In the genomic region with DNA sequence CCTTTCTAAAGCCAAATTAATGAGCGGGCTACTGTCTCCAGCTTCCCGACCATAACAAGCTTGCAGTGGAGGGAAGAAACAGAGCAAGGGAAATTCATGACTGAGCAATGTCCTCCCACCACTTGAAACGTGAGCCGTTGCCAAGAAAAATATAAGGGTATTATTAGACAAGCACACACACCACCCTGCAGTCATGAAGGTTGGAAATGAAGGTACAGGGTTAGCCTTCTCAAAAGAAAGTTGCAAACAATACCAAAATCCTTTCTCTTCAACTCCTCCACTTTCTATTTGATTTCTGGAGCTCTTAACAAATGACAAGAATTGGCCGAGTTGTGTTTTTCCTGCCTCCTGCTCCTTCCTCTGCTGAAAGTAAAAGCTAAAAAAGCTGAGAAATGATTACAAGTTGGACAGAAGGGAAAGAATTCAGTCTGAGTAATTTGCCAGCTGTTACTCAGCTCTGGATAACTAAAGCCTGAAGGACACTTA, we compare ENCODE assay signal across 8 cellular contexts.
DNase-seq lines count a peak whose midpoint lies in the region; ATAC-seq and TF ChIP-seq lines count a peak whose summit lies in the region.

No MANE protein-coding gene starts in this region.

- H3K4me1 ChIP-seq in osteoblast (ENCODE audit: insufficient read depth, low read length) = peaks cover 27% of the 10 kb centered on the region

- peak; percentile 96 for DNase-seq in DMS 273 treated with DMSO at 0.1 percent for 48 hours (lab: John Stamatoyannopoulos, UW)
- peak; percentile 97 for DNase-seq in NCI-H446 treated with DMSO at 0.1 percent for 48 hours (lab: John Stamatoyannopoulos, UW)
- DNase-seq in epithelial cell of esophagus (ENCODE audit: low read depth) = peak; percentile 78
- DNase-seq in osteoblast (ENCODE audit: insufficient read length, low spot score, missing footprints) = peak; percentile 36
- DNase-seq in activated CD4-positive, alpha-beta T cell treated with anti-CD3 and anti-CD28 coated beads, Interleukin-2, amount 50 U/mL, for 4 hours = no peak
- no peak for DNase-seq in activated naive CD8-positive, alpha-beta T cell treated with anti-CD3 and anti-CD28 coated beads, Interleukin-2, amount 50 U/mL, for 24 hours
- DNase-seq in stimulated activated naive CD8-positive, alpha-beta T cell treated with anti-CD3 and anti-CD28 coated beads, Interleukin-15, amount 100 ng/mL, for 72 hours = no peak

- H3K9me3 ChIP-seq in osteoblast (ENCODE audit: low read depth, low read length) = no peaks in the 10 kb centered on the region

- no peak overlapping the region for H3K4me3 ChIP-seq in epithelial cell of esophagus (ENCODE audit: low read length)
- peak overlapping the region; percentile 55 for H3K4me3 ChIP-seq in osteoblast (ENCODE audit: insufficient read depth, low read length)

- H3K36me3 ChIP-seq in osteoblast (ENCODE audit: insufficient read depth, low read length) = no peaks in the 10 kb centered on the region

- H3K27me3 Mint-ChIP-seq in activated naive CD8-positive, alpha-beta T cell treated with anti-CD3 and anti-CD28 coated beads, Interleukin-2, amount 50 U/mL, for 24 hours = peaks cover 9% of the 10 kb centered on the region
- H3K27me3 Mint-ChIP-seq in stimulated activated naive CD8-positive, alpha-beta T cell treated with anti-CD3 and anti-CD28 coated beads, Interleukin-15, amount 100 ng/mL, for 72 hours = peaks cover 22% of the 10 kb centered on the region

- H3K4me2 ChIP-seq in osteoblast (ENCODE audit: insufficient read depth, low read length) = peak overlapping the region; percentile 89

- no peaks in the 10 kb centered on the region for H3K4me1 Mint-ChIP-seq in activated naive CD8-positive, alpha-beta T cell treated with anti-CD3 and anti-CD28 coated beads, Interleukin-2, amount 50 U/mL, for 24 hours
- H3K4me1 Mint-ChIP-seq in stimulated activated naive CD8-positive, alpha-beta T cell treated with anti-CD3 and anti-CD28 coated beads, Interleukin-15, amount 100 ng/mL, for 72 hours = no peaks in the 10 kb centered on the region

- H3K27ac Mint-ChIP-seq in activated naive CD8-positive, alpha-beta T cell treated with anti-CD3 and anti-CD28 coated beads, Interleukin-2, amount 50 U/mL, for 24 hours = no peak overlapping the region
- H3K27ac Mint-ChIP-seq in stimulated activated naive CD8-positive, alpha-beta T cell treated with anti-CD3 and anti-CD28 coated beads, Interleukin-15, amount 100 ng/mL, for 72 hours = no peak overlapping the region

- H2AFZ ChIP-seq in osteoblast (ENCODE audit: low read length) = peak overlapping the region; percentile 70

- no peak overlapping the region for H3K4me3 Mint-ChIP-seq in activated naive CD8-positive, alpha-beta T cell treated with anti-CD3 and anti-CD28 coated beads, Interleukin-2, amount 50 U/mL, for 24 hours
- H3K4me3 Mint-ChIP-seq in stimulated activated naive CD8-positive, alpha-beta T cell treated with anti-CD3 and anti-CD28 coated beads, Interleukin-15, amount 100 ng/mL, for 72 hours = no peak overlapping the region

- no peaks in the 10 kb centered on the region for H3K79me2 ChIP-seq in osteoblast (ENCODE audit: insufficient read depth, low read length)

- H3K27ac ChIP-seq in osteoblast (ENCODE audit: low read depth, low read length) = peak overlapping the region; percentile 63

- no peaks in the 10 kb centered on the region for H4K20me1 ChIP-seq in osteoblast (ENCODE audit: insufficient read depth, low read length)

- H3K27me3 ChIP-seq in osteoblast (ENCODE audit: insufficient read depth, low read length) = no peaks in the 10 kb centered on the region

- TF ChIP-seq CTCF in epithelial cell of esophagus (IDR thresholded peaks at IDR 0.05; ENCODE audit: insufficient read depth, low read depth, low read length, missing control alignments) = no peak
- TF ChIP-seq CTCF in osteoblast (IDR thresholded peaks at IDR 0.05; ENCODE audit: extremely low read depth, low read depth, low read length) = no peak

- no peak for ATAC-seq in activated naive CD8-positive, alpha-beta T cell treated with anti-CD3 and anti-CD28 coated beads, Interleukin-2, amount 50 U/mL, for 24 hours
- no peak for ATAC-seq in stimulated activated naive CD8-positive, alpha-beta T cell treated with anti-CD3 and anti-CD28 coated beads, Interleukin-15, amount 100 ng/mL, for 72 hours
- no peak for ATAC-seq in HG03175 (IDR thresholded peaks at IDR 0.05; ENCODE audit: unreplicated experiment)

- H3K36me3 Mint-ChIP-seq in activated naive CD8-positive, alpha-beta T cell treated with anti-CD3 and anti-CD28 coated beads, Interleukin-2, amount 50 U/mL, for 24 hours (ENCODE audit: low read depth) = no peaks in the 10 kb centered on the region

- H3K9me3 Mint-ChIP-seq in activated naive CD8-positive, alpha-beta T cell treated with anti-CD3 and anti-CD28 coated beads, Interleukin-2, amount 50 U/mL, for 24 hours = no peaks in the 10 kb centered on the region
- H3K9me3 Mint-ChIP-seq in stimulated activated naive CD8-positive, alpha-beta T cell treated with anti-CD3 and anti-CD28 coated beads, Interleukin-15, amount 100 ng/mL, for 72 hours = no peaks in the 10 kb centered on the region

Comparison
In these comparisons a context has a peak if more than half of its experiments do, and no peak if none do; other contexts are left out.
1. DNase-seq: peak in DMS 273 treated with DMSO at 0.1 percent for 48 hours (single experiment), NCI-H446 treated with DMSO at 0.1 percent for 48 hours (single experiment), epithelial cell of esophagus (single experiment) and osteoblast (single experiment); none in activated CD4-positive, alpha-beta T cell treated with anti-CD3 and anti-CD28 coated beads, Interleukin-2, amount 50 U/mL, for 4 hours (0 of 2), activated naive CD8-positive, alpha-beta T cell treated with anti-CD3 and anti-CD28 coated beads, Interleukin-2, amount 50 U/mL, for 24 hours (single experiment) and stimulated activated naive CD8-positive, alpha-beta T cell treated with anti-CD3 and anti-CD28 coated beads, Interleukin-15, amount 100 ng/mL, for 72 hours (0 of 2).